32 cellular contexts compared by ENCODE assay signal in genomic region chr1:159247266-159247665, GRCh38. TPM values are rescaled to one million over a fixed set of nuclear protein-coding genes. Genes with fewer than 3 reads are reported as not detected.
"Had no signal": no experiment of that assay in that cellular context is flagged by ENCODE, and none has a peak within 500 bp of the region (broad histone marks: within the 10 kb centered on the region; RNA-seq: fewer than 3 reads in every experiment).

No MANE protein-coding gene starts in this region.

- H3K36me3 ChIP-seq: esophagus squamous epithelium, gastroesophageal sphincter, ovary, thoracic aorta, uterus had no signal

- ATAC-seq: activated CD4-positive, CD25-positive, alpha-beta regulatory T cell treated with anti-CD3 and anti-CD28 coated beads, Interleukin-2, amount 50 U/mL, for 24 hours; gastroesophageal sphincter; left cardiac atrium; left ventricle myocardium superior; sciatic nerve; stimulated activated effector memory CD8-positive, alpha-beta T cell treated with anti-CD3 and anti-CD28 coated beads, Interleukin-12 subunit alpha, Interleukin-12 subunit beta, amount 100 ng/mL, for 72 hours had no signal

- H3K4me3 ChIP-seq: esophagus squamous epithelium, gastroesophageal sphincter, hepatocyte, ovary, thoracic aorta, uterus had no signal

- H3K4me1 ChIP-seq: gastroesophageal sphincter, uterus had no signal

- H3K79me2 ChIP-seq: hepatocyte had no signal

- H3K9me3 ChIP-seq: ovary, uterus had no signal

- H3K4me2 ChIP-seq: hepatocyte had no signal

- H3K27me3 ChIP-seq: esophagus squamous epithelium, gastroesophageal sphincter, hepatocyte, ovary, uterus had no signal

- DNase-seq: activated CD4-positive, alpha-beta T cell treated with anti-CD3 and anti-CD28 coated beads for 48 hours; activated CD4-positive, alpha-beta T cell treated with anti-CD3 and anti-CD28 coated beads, Interleukin-2, amount 50 U/mL, for 48 hours; activated CD8-positive, alpha-beta memory T cell treated with anti-CD3 and anti-CD28 coated beads for 24 hours; activated effector memory CD4-positive, alpha-beta T cell treated with anti-CD3 and anti-CD28 coated beads, Interleukin-2, amount 50 U/mL, for 16 hours; activated naive CD4-positive, alpha-beta T cell treated with anti-CD3 and anti-CD28 coated beads, Interleukin-2, amount 10 ng/mL, durations not matched to agents 7 days and 5 days; activated naive CD8-positive, alpha-beta T cell treated with anti-CD3 and anti-CD28 coated beads, Interleukin-2, amount 10 ng/mL, durations not matched to agents 7 days and 5 days; amniotic stem cell; effector CD4-positive, alpha-beta T cell; esophagus squamous epithelium; left cardiac atrium; left ventricle myocardium superior; naive B cell; nephron progenitor cell; ovary; retina; small intestine; stimulated activated CD4-positive, alpha-beta T cell treated with anti-CD3 and anti-CD28 coated beads, Interleukin-4, amount 100 ng/mL, for 24 hours; trophoblast cell; uterus had no signal

- H2AFZ ChIP-seq: hepatocyte had no signal

- H3K27ac ChIP-seq: epithelial cell of prostate, esophagus squamous epithelium, gastroesophageal sphincter, hepatocyte, ovary, thoracic aorta, uterus, VCaP had no signal

RNA-seq across cellular contexts. Expression of gene ACKR1, which starts 42.6 kb away (rescaled TPM):
- total RNA-seq: activated naive CD8-positive, alpha-beta T cell treated with anti-CD3 and anti-CD28 coated beads, Interleukin-2, amount 10 ng/mL, durations not matched to agents 7 days and 5 days; activated T-helper 1 cell treated with anti-CD3 and anti-CD28 coated beads, Interleukin-12 subunit alpha, Interleukin-12 subunit beta, Interleukin-2, Interleukin-4 antibody, amounts not matched to agents 30 ng/mL and 10 ng/mL and 1 ng/mL, durations not matched to agents 14 hours and 24 hours and 36 hours; hepatocyte; T-helper 1 cell treated with Interleukin-12 subunit alpha and Interleukin-12 subunit beta and Interleukin-4 antibody, amounts not matched to agents 30 ng/mL and 1 ng/mL, for 36 hours had no signal
- polyA plus RNA-seq: hepatocyte, keratinocyte had no signal

RNA-seq across cellular contexts. Expression of gene FCER1A, which starts 54.9 kb away (rescaled TPM):
- total RNA-seq: activated naive CD8-positive, alpha-beta T cell treated with anti-CD3 and anti-CD28 coated beads, Interleukin-2, amount 10 ng/mL, durations not matched to agents 7 days and 5 days; activated T-helper 1 cell treated with anti-CD3 and anti-CD28 coated beads, Interleukin-12 subunit alpha, Interleukin-12 subunit beta, Interleukin-2, Interleukin-4 antibody, amounts not matched to agents 30 ng/mL and 10 ng/mL and 1 ng/mL, durations not matched to agents 14 hours and 24 hours and 36 hours; hepatocyte; mesothelial cell of epicardium; progenitor cell of endocrine pancreas; T-helper 1 cell treated with Interleukin-12 subunit alpha and Interleukin-12 subunit beta and Interleukin-4 antibody, amounts not matched to agents 30 ng/mL and 1 ng/mL, for 36 hours had no signal
- polyA plus RNA-seq: hepatocyte, keratinocyte had no signal
